In genomic region chr3:115814778-115815380, GRCh38 we compare ENCODE assay signal across 8 cellular contexts.
DNase-seq lines count a peak whose midpoint lies in the region; ATAC-seq and TF ChIP-seq lines count a peak whose summit lies in the region.

No MANE protein-coding gene starts in this region.

- H3K27me3 Mint-ChIP-seq in activated CD8-positive, alpha-beta T cell treated with anti-CD3 and anti-CD28 coated beads, Interleukin-2, amount 10 ng/mL, durations not matched to agents 7 days and 5 days (ENCODE audit: low read depth): peaks cover 16% of the 10 kb centered on the region
- H3K27me3 Mint-ChIP-seq in endodermal cell (ENCODE audit: insufficient read depth): no peaks in the 10 kb centered on the region

- H3K36me3 ChIP-seq in endodermal cell (ENCODE audit: control insufficient read depth, insufficient read depth, low read length) (no peaks in the 10 kb centered on the region), mesendoderm (ENCODE audit: control insufficient read depth, insufficient read depth, low read length) (no peaks in the 10 kb centered on the region)

- H3K4me1 ChIP-seq in endodermal cell (ENCODE audit: control insufficient read depth, insufficient read depth, low read length): no peaks in the 10 kb centered on the region
- no peaks in the 10 kb centered on the region for H3K4me1 ChIP-seq in mesendoderm (ENCODE audit: control insufficient read depth, low read depth, low read length)

- CTCF ChIA-PET in activated CD8-positive, alpha-beta T cell treated with anti-CD3 and anti-CD28 coated beads, Interleukin-2, amount 10 ng/mL, durations not matched to agents 7 days and 5 days (lab: Charles Lee): interaction anchor here (0.7 to 1.9 kb wide), 15 partner anchors 10 to 991 kb away, joined by 3 to 22 read pairs (median 3); no protein-coding TSS in a partner anchor

- no peak overlapping the region for H2AK5ac ChIP-seq in mesendoderm (ENCODE audit: low read length)

- no peak overlapping the region for H2BK5ac ChIP-seq in mesendoderm (ENCODE audit: low read length)

- H3K4me3 ChIP-seq in endodermal cell (ENCODE audit: low read length) (no peak overlapping the region), mesendoderm (ENCODE audit: low read length) (no peak overlapping the region)

- H3K4me3 Mint-ChIP-seq in activated CD8-positive, alpha-beta T cell treated with anti-CD3 and anti-CD28 coated beads, Interleukin-2, amount 10 ng/mL, durations not matched to agents 7 days and 5 days: no peak overlapping the region
- H3K4me3 Mint-ChIP-seq in endodermal cell: no peak overlapping the region

- H3K23ac ChIP-seq in mesendoderm (ENCODE audit: low read length): no peak overlapping the region

- H3K27me3 ChIP-seq in endodermal cell (ENCODE audit: control insufficient read depth, insufficient read depth, low read length, poor library complexity, severe bottlenecking) (no peaks in the 10 kb centered on the region), mesendoderm (ENCODE audit: insufficient read depth, low read length, poor library complexity) (no peaks in the 10 kb centered on the region)

- no peaks in the 10 kb centered on the region for H3K36me3 Mint-ChIP-seq in activated CD8-positive, alpha-beta T cell treated with anti-CD3 and anti-CD28 coated beads, Interleukin-2, amount 10 ng/mL, durations not matched to agents 7 days and 5 days (ENCODE audit: low read depth)
- H3K36me3 Mint-ChIP-seq in endodermal cell (ENCODE audit: low read depth): no peaks in the 10 kb centered on the region

- 32% methylated on average over 5 of the region's 8 CpGs; no CpG with 5 or more reads in 1 of the 2 experiments for WGBS in endodermal cell (ENCODE audit: insufficient coverage in 1 of 2, insufficient read length in 1 of 2), 2 experiments
- no CpG with 5 or more reads among the region's 8 CpGs for WGBS in mesendoderm (ENCODE audit: extremely low coverage, insufficient coverage, low lambda C conversion rate)

- H3K9me3 ChIP-seq in endodermal cell (ENCODE audit: control insufficient read depth, low read length): no peaks in the 10 kb centered on the region

- no peak overlapping the region for H3K27ac ChIP-seq in endodermal cell (ENCODE audit: low read depth, low read length)
- no peak overlapping the region for H3K27ac ChIP-seq in mesendoderm (ENCODE audit: low read depth, low read length)

- no peak overlapping the region for H3K18ac ChIP-seq in mesendoderm (ENCODE audit: low read length)

- H3K4ac ChIP-seq in mesendoderm (ENCODE audit: low read depth, low read length): no peak overlapping the region

- DNase-seq in GM10266 (ENCODE audit: extremely low spot score): no peak
- peak; percentile 18 for DNase-seq in NCI-H774 (lab: John Stamatoyannopoulos, UW)
- DNase-seq in activated CD8-positive, alpha-beta T cell treated with anti-CD3 and anti-CD28 coated beads, Interleukin-2, amount 10 ng/mL, durations not matched to agents 7 days and 5 days: peak; percentile 75
- peak; percentile 95 for DNase-seq in endodermal cell
- peak; percentile 83 for DNase-seq in mesendoderm
- peak; percentile 51 for DNase-seq in stimulated activated CD8-positive, alpha-beta memory T cell treated with anti-CD3 and anti-CD28 coated beads, Interleukin-4, amount 100 ng/mL, for 24 hours (ENCODE audit: low read depth)

- H3K4me1 Mint-ChIP-seq in activated CD8-positive, alpha-beta T cell treated with anti-CD3 and anti-CD28 coated beads, Interleukin-2, amount 10 ng/mL, durations not matched to agents 7 days and 5 days (ENCODE audit: low read depth): no peaks in the 10 kb centered on the region
- H3K4me1 Mint-ChIP-seq in endodermal cell: peaks cover 5% of the 10 kb centered on the region

- H3K27ac Mint-ChIP-seq in activated CD8-positive, alpha-beta T cell treated with anti-CD3 and anti-CD28 coated beads, Interleukin-2, amount 10 ng/mL, durations not matched to agents 7 days and 5 days: no peak overlapping the region
- H3K27ac Mint-ChIP-seq in endodermal cell: no peak overlapping the region

- no peak overlapping the region for H2BK15ac ChIP-seq in mesendoderm (replicated peaks; ENCODE audit: low read depth)

- POLR2A ChIA-PET in activated CD8-positive, alpha-beta T cell treated with anti-CD3 and anti-CD28 coated beads, Interleukin-2, amount 10 ng/mL, durations not matched to agents 7 days and 5 days (lab: Charles Lee): no interaction called here

- H3K9ac ChIP-seq in endodermal cell (ENCODE audit: extremely low read depth, low read length, poor library complexity, severe bottlenecking) (no peak overlapping the region), mesendoderm (ENCODE audit: low read length) (no peak overlapping the region)

- no peak overlapping the region for H3K4me2 ChIP-seq in mesendoderm (ENCODE audit: low read length)

- H3K9me3 Mint-ChIP-seq in activated CD8-positive, alpha-beta T cell treated with anti-CD3 and anti-CD28 coated beads, Interleukin-2, amount 10 ng/mL, durations not matched to agents 7 days and 5 days (ENCODE audit: insufficient read depth): no peaks in the 10 kb centered on the region
- no peaks in the 10 kb centered on the region for H3K9me3 Mint-ChIP-seq in endodermal cell

- H4K5ac ChIP-seq in mesendoderm (ENCODE audit: low read length): no peak overlapping the region

- H3K79me1 ChIP-seq in mesendoderm (ENCODE audit: low read length): no peaks in the 10 kb centered on the region

- no peaks in the 10 kb centered on the region for H3K79me2 ChIP-seq in mesendoderm (ENCODE audit: control insufficient read depth, insufficient read depth, low read length)

- H4K8ac ChIP-seq in mesendoderm (ENCODE audit: low read depth, low read length): no peak overlapping the region

- ATAC-seq in HG02970 (IDR thresholded peaks at IDR 0.05; ENCODE audit: low FRiP score, unreplicated experiment) (peak; percentile 47), HG02588 (IDR thresholded peaks at IDR 0.05; ENCODE audit: unreplicated experiment) (no peak)
- peak; percentile 71 for ATAC-seq in activated CD8-positive, alpha-beta T cell treated with anti-CD3 and anti-CD28 coated beads, Interleukin-2, amount 10 ng/mL, durations not matched to agents 7 days and 5 days

- peak; percentile 88 for TF ChIP-seq CTCF in GM10266 (IDR thresholded peaks at IDR 0.05; ENCODE audit: control insufficient read depth, insufficient read depth, low read depth, missing control alignments)
- peak; percentile 97 for TF ChIP-seq CTCF in endodermal cell (conservative IDR thresholded peaks at IDR 0.05)

- no peak overlapping the region for H2BK120ac ChIP-seq in mesendoderm (ENCODE audit: low read depth, low read length)

- no peak overlapping the region for H3K56ac ChIP-seq in mesendoderm (ENCODE audit: low read length)
